8 cellular contexts compared by ENCODE assay signal in the genomic region with DNA sequence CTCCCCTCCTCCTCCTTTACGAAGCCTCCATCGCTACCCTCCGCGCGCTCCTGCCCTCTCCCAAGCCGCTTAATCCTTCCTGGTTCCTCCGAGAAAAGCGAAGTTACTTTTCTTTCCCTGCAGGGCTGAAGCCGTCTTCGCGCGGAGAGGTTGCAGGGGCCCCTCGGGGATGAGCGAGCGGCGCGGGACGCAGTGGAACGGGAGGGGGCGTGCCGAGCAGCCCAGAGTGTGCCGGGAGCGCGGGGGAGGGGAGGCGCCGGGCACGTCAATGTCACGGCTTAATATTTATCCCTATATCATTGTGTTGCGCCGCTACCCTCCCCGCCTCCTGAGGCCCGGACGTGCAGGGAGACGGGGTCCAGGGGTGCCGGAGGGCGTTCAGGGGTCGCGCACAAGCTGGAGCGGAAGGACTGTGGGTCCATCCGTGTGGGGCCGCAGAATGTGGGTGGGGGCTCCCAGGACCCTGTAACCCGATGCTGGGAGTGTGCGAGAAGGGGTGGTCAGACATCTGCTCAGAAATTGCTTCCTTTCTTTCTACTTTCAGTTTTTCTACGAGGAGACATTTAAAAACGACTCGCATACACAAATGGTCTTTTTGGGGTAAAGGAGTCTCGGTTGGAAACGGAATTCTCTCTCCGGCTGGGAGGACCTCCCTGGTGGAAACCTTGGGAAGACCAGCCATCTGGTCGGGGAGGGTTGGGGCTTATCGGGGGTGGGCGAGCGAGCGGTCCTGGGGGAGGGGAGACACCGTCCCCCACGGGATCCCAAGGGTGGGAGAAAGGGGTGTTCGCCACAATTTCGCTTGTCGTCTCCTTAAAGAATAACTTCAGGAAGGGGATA. TPM values are rescaled to one million over a fixed set of nuclear protein-coding genes. Genes with fewer than 3 reads are reported as not detected.
A peak's percentile ranks its signal among the peaks of the same experiment; 100 is the strongest.
DNase-seq lines count a peak whose midpoint lies in the region; FAIRE-seq and TF ChIP-seq lines count a peak whose summit lies in the region.

No MANE protein-coding gene starts in this region.

- H3K27me3 ChIP-seq in HAP-1 (ENCODE audit: low read depth) (peaks cover 21% of the 10 kb centered on the region), MM.1S (replicated peaks; ENCODE audit: insufficient read depth, low read length) (peaks cover 22% of the 10 kb centered on the region), bronchial epithelial cell (ENCODE audit: control insufficient read depth, insufficient read depth, low read length) (no peaks in the 10 kb centered on the region)

- no peaks in the 10 kb centered on the region for H4K20me1 ChIP-seq in MM.1S (ENCODE audit: insufficient read depth, low read length)

- H3K4me3 ChIP-seq in HAP-1 (peak overlapping the region; percentile 61), MM.1S (ENCODE audit: low read length) (peak overlapping the region; percentile 90), WI38 (ENCODE audit: low read depth, low read length) (peak overlapping the region; percentile 92), bronchial epithelial cell (ENCODE audit: low read depth, low read length) (peak overlapping the region; percentile 59)

- no peaks in the 10 kb centered on the region for H3K9me2 ChIP-seq in MM.1S (replicated peaks; ENCODE audit: insufficient read depth, low read length)

- H3K9ac ChIP-seq in MM.1S (ENCODE audit: low read length): peak overlapping the region; percentile 93

- peak overlapping the region; percentile 79 for H2AFZ ChIP-seq in MM.1S (ENCODE audit: low read length)

- peaks cover 23% of the 10 kb centered on the region for H3F3A ChIP-seq in MM.1S (ENCODE audit: insufficient read depth, low read length)

- no peaks in the 10 kb centered on the region; the same call in 1 of the 2 replicates for H3K36me3 ChIP-seq in HAP-1 (replicated peaks)
- no peaks in the 10 kb centered on the region; the same call in 1 of the 2 replicates for H3K36me3 ChIP-seq in MM.1S (replicated peaks; ENCODE audit: insufficient read depth, low read length)
- no peaks in the 10 kb centered on the region for H3K36me3 ChIP-seq in bronchial epithelial cell (ENCODE audit: control insufficient read depth, insufficient read depth, low read length)

- no peaks in the 10 kb centered on the region for H3K9me3 ChIP-seq in HAP-1
- no peaks in the 10 kb centered on the region for H3K9me3 ChIP-seq in MM.1S (replicated peaks; ENCODE audit: insufficient read depth, low read length)

- peaks cover 71% of the 10 kb centered on the region for H3K79me2 ChIP-seq in MM.1S (ENCODE audit: low read length)

- peak overlapping the region; percentile 91 for H3K27ac ChIP-seq in MM.1S (ENCODE audit: low read length)

- peaks cover 34% of the 10 kb centered on the region for H3K4me1 ChIP-seq in HAP-1
- peaks cover 12% of the 10 kb centered on the region for H3K4me1 ChIP-seq in MM.1S (ENCODE audit: low read length)

- DNase-seq in NCI-H1417 (lab: John Stamatoyannopoulos, UW): peak; percentile 6 to 89 (median 83)
- DNase-seq in NCI-H1417 treated with DMSO at 0.1 percent for 48 hours (lab: John Stamatoyannopoulos, UW): no peak
- peak; percentile 81 to 90 for DNase-seq in HAP-1 (ENCODE audit: low spot score in 2 of 2)
- DNase-seq in MM.1S: peak; percentile 84
- no peak for DNase-seq in bronchial epithelial cell (ENCODE audit: low read depth)
- DNase-seq in iris pigment epithelial cell (ENCODE audit: low read depth): peak; percentile 89
- peak; percentile 57 to 82 for DNase-seq in stimulated activated CD4-positive, alpha-beta T cell treated with anti-CD3 and anti-CD28 coated beads, Interleukin-15, amount 100 ng/mL, for 1 hour (ENCODE audit: low read depth in 1 of 2, low spot score in 1 of 2)

- H3K4me2 ChIP-seq in MM.1S (ENCODE audit: low read depth, low read length): peak overlapping the region; percentile 78

- in situ Hi-C loops in HAP-1 (cut with MboI; ENCODE audit: low sequenced_read_pairs): loop anchor here (5.0 to 10.0 kb wide), 2 partner anchors 137 to 209 kb away; no protein-coding TSS in a partner anchor

- no peak for FAIRE-seq in bronchial epithelial cell (lab: Jason Lieb, UNC)

- TF ChIP-seq CTCF in MM.1S (IDR thresholded peaks at IDR 0.05; ENCODE audit: low read length) (peak; percentile 22; the same call in 1 of the 2 replicates), WI38 (IDR thresholded peaks at IDR 0.05; ENCODE audit: low read depth, low read length) (peak; percentile 14; the same call in 1 of the 2 replicates), bronchial epithelial cell (IDR thresholded peaks at IDR 0.05; ENCODE audit: insufficient read depth, low read length, severe bottlenecking) (peak; percentile 47)

RNA-seq across cellular contexts. Expression of a gene that starts 2.4 kb away (rescaled TPM):
- 52.9 and 68.0 TPM in 2 replicates for total RNA-seq in bronchial epithelial cell

Comparison
In these comparisons a context has a peak if more than half of its experiments do, and no peak if none do; other contexts are left out.
1. DNase-seq: peak in NCI-H1417 (3 of 3), HAP-1 (2 of 2), MM.1S (single experiment), iris pigment epithelial cell (single experiment) and stimulated activated CD4-positive, alpha-beta T cell treated with anti-CD3 and anti-CD28 coated beads, Interleukin-15, amount 100 ng/mL, for 1 hour (2 of 2); none in NCI-H1417 treated with DMSO at 0.1 percent for 48 hours (single experiment) and bronchial epithelial cell (single experiment).
2. Peak in every context shown above with its lines, with median percentiles within 50 percentile points of each other: H3K4me3 ChIP-seq and CTCF ChIP-seq.